ENCODE assay signal across 1 cellular context in genomic region chr4:137896221-137896737, GRCh38.
TF ChIP-seq lines count a peak whose summit lies in the region.

No MANE protein-coding gene starts in this region.

TF ChIP-seq in IMR-90, 13 proteins besides CTCF, POLR2A, EP300 and RAD21 (continued from another document):
- no peak for TF ChIP-seq RCOR1 (IDR thresholded peaks at IDR 0.05; ENCODE audit: insufficient replicate concordance, low read length)
- TF ChIP-seq FOS (IDR thresholded peaks at IDR 0.05; ENCODE audit: low read depth, low read length): no peak
- TF ChIP-seq SMC3 (IDR thresholded peaks at IDR 0.05; ENCODE audit: low read depth, low read length): no peak
- no peak for TF ChIP-seq MAFK (IDR thresholded peaks at IDR 0.05; ENCODE audit: low read depth, low read length)
